Comparison of ENCODE assay signal across 12 cellular contexts in genomic region chr10:122308487-122309141, GRCh38. TPM values are rescaled to one million over a fixed set of nuclear protein-coding genes. Genes with fewer than 3 reads are reported as not detected.
DNase-seq lines count a peak whose midpoint lies in the region; ATAC-seq, FAIRE-seq and TF ChIP-seq lines count a peak whose summit lies in the region.
"Had no signal": no experiment of that assay in that cellular context is flagged by ENCODE, and none has a peak within 500 bp of the region (broad histone marks: within the 10 kb centered on the region; RNA-seq: fewer than 3 reads in every experiment).

No MANE protein-coding gene starts in this region.

- H3K27me3 ChIP-seq in ACC112 (ENCODE audit: insufficient read depth, low read length) (no peaks in the 10 kb centered on the region), K562 (ENCODE audit: control insufficient read depth in 2 of 2, insufficient read depth in 2 of 2, low read length in 2 of 2) (no peaks in the 10 kb centered on the region)

- POLR2A ChIA-PET in K562 (lab: Yijun Ruan, JAX), result no interaction called here

- no peak for TF ChIP-seq RAD21 in K562 (CRISPR knock-in tag; conservative IDR thresholded peaks at IDR 0.05 in 1 of 2, IDR thresholded peaks at IDR 0.05 in 1 of 2)

- H3K4me2 ChIP-seq in K562 (ENCODE audit: insufficient read depth, low read length), result no peak overlapping the region

- no TSS peak for BruUV-seq in K562 (replicated peaks; lab: Mats Ljungman, UMichigan)

- intact Hi-C loops in K562 (cut with micrococcal nuclease) (no loop called here), left ventricle myocardium superior (cut with micrococcal nuclease) (no loop called here), sciatic nerve (cut with DNase I) (no loop called here)

- H3K4me1 ChIP-seq in ACC112 (ENCODE audit: control insufficient read depth, insufficient read depth, low read length, unreplicated experiment) (peaks cover 18% of the 10 kb centered on the region), K562 (replicated peaks in 1 of 2; ENCODE audit: control insufficient read depth in 2 of 2, insufficient read depth in 2 of 2, low read length in 2 of 2) (peaks cover 0 to 3% of the 10 kb centered on the region in 2 experiments; a peak in 2 of 5 replicates)

- H3K4me3 ChIP-seq in ACC112 (ENCODE audit: low read depth, low read length) (peak overlapping the region; percentile 66), K562 (no peak overlapping the region)

- H3K9ac ChIP-seq in K562 (ENCODE audit: insufficient read depth in 1 of 2, low read depth in 2 of 2, low read length in 2 of 2), result no peak overlapping the region

- peak overlapping the region; percentile 85 for H3K27ac ChIP-seq in ACC112 (ENCODE audit: low read depth, low read length)
- no peak overlapping the region; the same call in 2 of the 3 replicates for H3K27ac ChIP-seq in K562 (ENCODE audit: extremely low read depth, low read depth, low read length)

- no peak for TF ChIP-seq CTCF in K562 (IDR thresholded peaks at IDR 0.05 in 2 of 3, conservative IDR thresholded peaks at IDR 0.05 in 1 of 3; ENCODE audit: insufficient read depth in 2 of 3, low read depth in 1 of 3, low read length in 3 of 3)

- no peaks in the 10 kb centered on the region for H3K9me1 ChIP-seq in K562 (ENCODE audit: control insufficient read depth, insufficient read depth, low read length)

- WGBS in K562 (ENCODE audit: insufficient coverage, low coverage, missing lambda C conversion rate), result 0% methylated on average over 5 of the region's 5 CpGs

- TF ChIP-seq EP300 in K562 (IDR thresholded peaks at IDR 0.05; ENCODE audit: low read length), result no peak

- no peaks in the 10 kb centered on the region for H4K20me1 ChIP-seq in K562 (replicated peaks; ENCODE audit: control insufficient read depth, insufficient read depth, low read length)

- H3K9me3 ChIP-seq in K562 (replicated peaks; ENCODE audit: control insufficient read depth, insufficient read depth, low read depth, low read length), result no peaks in the 10 kb centered on the region

- in situ Hi-C loops in K562 (cut with MboI), result loop anchor here (5.0 kb wide), 1 partner anchor 124 kb away; no protein-coding TSS in a partner anchor

- TF ChIP-seq POLR2A in K562 (conservative IDR thresholded peaks at IDR 0.05), result no peak

- H3K36me3 ChIP-seq in ACC112 (ENCODE audit: insufficient read depth, low read length) (no peaks in the 10 kb centered on the region), K562 (ENCODE audit: control insufficient read depth, insufficient read depth, low read length) (no peaks in the 10 kb centered on the region)

- CTCF ChIA-PET in K562 (lab: Yijun Ruan, JAX; ENCODE audit: low intra/inter-chr PET ratio), result no interaction called here

- H3K79me2 ChIP-seq in ACC112 (ENCODE audit: control insufficient read depth, insufficient read depth, low read length, unreplicated experiment) (no peaks in the 10 kb centered on the region), K562 (ENCODE audit: control insufficient read depth, insufficient read depth, low read length) (no peaks in the 10 kb centered on the region)

- FAIRE-seq in K562 (lab: Jason Lieb, UNC), result no peak

- H2AFZ ChIP-seq in ACC112 (ENCODE audit: low read length, unreplicated experiment) (peak overlapping the region; percentile 46), K562 (ENCODE audit: low read depth, low read length) (no peak overlapping the region)

- ATAC-seq in K562 (no peak), left ventricle myocardium superior (peak; percentile 62), sciatic nerve (peak; percentile 32), GM21737 (IDR thresholded peaks at IDR 0.05; ENCODE audit: unreplicated experiment) (no peak), HG02763 (IDR thresholded peaks at IDR 0.05; ENCODE audit: unreplicated experiment) (no peak)
- ATAC-seq: activated CD8-positive, alpha-beta T cell treated with anti-CD3 and anti-CD28 coated beads for 36 hours had no signal

- no peak for DNase-seq in K562 (ENCODE audit: extremely low read depth in 1 of 4, low spot score in 3 of 4)
- no peak for DNase-seq in left ventricle myocardium superior
- DNase-seq in sciatic nerve (ENCODE audit: low spot score), result no peak
- DNase-seq in SW480 (ENCODE audit: low spot score), result no peak
- DNase-seq in D341Med (ENCODE audit: low spot score), result no peak
- DNase-seq: activated CD8-positive, alpha-beta T cell treated with anti-CD3 and anti-CD28 coated beads for 36 hours; GDM1 had no signal

TF ChIP-seq in K562, 482 proteins besides CTCF, POLR2A, EP300 and RAD21:
- TF ChIP-seq SOX6 (IDR thresholded peaks at IDR 0.05) (no peak), ZFX (CRISPR knock-in tag; IDR thresholded peaks at IDR 0.05) (0 out of 2 replicates have a peak, but pooled peaks have one; percentile 3), RFX7 (CRISPR knock-in tag; IDR thresholded peaks at IDR 0.05) (no peak)
TF ChIP-seq in K562: peak in this region for 1.

RNA-seq across cellular contexts. Expression of gene BTBD16, which starts 37.5 kb away (rescaled TPM):
- not detected in 2 replicates for total RNA-seq in K562 (2011; cell fraction: chromatin; rRNA removed; ENCODE audit: low replicate concordance)
- total RNA-seq in K562 (2011; cell fraction: nucleolus; rRNA removed), result not detected in 2 replicates
- total RNA-seq in K562 (2011; cell fraction: nucleoplasm; rRNA removed), result not detected in 2 replicates
- total RNA-seq in K562 (2014; rRNA removed) (not detected in 2 replicates), K562 (2014; rRNA removed; fragmentation: Illumina TruSeq; extraction: Trizol) (not detected in 2 replicates), K562 (2015; rRNA removed; fragmentation: Illumina TruSeq; extraction: Trizol) (not detected in 2 replicates), K562 (2021) (not detected in 2 replicates), left ventricle myocardium superior (not detected), sciatic nerve (0.89 TPM)
- polyA plus RNA-seq in K562 (2011; rRNA removed) (0.11 TPM in 1 of 2 replicates, not detected in the other), K562 (2014; fragmentation: Illumina TruSeq; extraction: Trizol) (not detected in 2 replicates), K562 (2014; fragmentation: Nextera tagmentation; extraction: Ambion mirVana) (not detected), K562 (2014; rRNA removed) (not detected in 2 replicates)
- 0.03 TPM in 1 of 2 replicates, not detected in the other for polyA plus RNA-seq in K562 (2011; cell fraction: cytosol; rRNA removed)
- polyA plus RNA-seq in K562 (2011; cell fraction: nucleus; rRNA removed), result 0.13 TPM in 1 of 2 replicates, not detected in the other
- polyA plus RNA-seq in K562 (2012), result not detected in 2 replicates
- polyA minus RNA-seq in K562 (2011; rRNA and poly(A)+ RNA removed), result not detected in 2 replicates
- polyA minus RNA-seq in K562 (2011; cell fraction: cytosol; rRNA and poly(A)+ RNA removed), result not detected in 2 replicates
- polyA minus RNA-seq in K562 (2011; cell fraction: nucleus; rRNA and poly(A)+ RNA removed), result not detected in 2 replicates
- total RNA-seq: A172; activated CD8-positive, alpha-beta T cell treated with anti-CD3 and anti-CD28 coated beads for 36 hours; myocyte had no signal

Comparison
In these comparisons a context has a peak if more than half of its experiments do, and no peak if none do; other contexts are left out.
1. ATAC-seq: peak in left ventricle myocardium superior (single experiment) and sciatic nerve (single experiment); none in K562 (single experiment), GM21737 (single experiment) and HG02763 (single experiment).